17 cellular contexts compared by ENCODE assay signal in genomic region chr17:16293918-16294317, GRCh38. TPM values are rescaled to one million over a fixed set of nuclear protein-coding genes. Genes with fewer than 3 reads are reported as not detected.
DNase-seq lines count a peak whose midpoint lies in the region; ATAC-seq and TF ChIP-seq lines count a peak whose summit lies in the region.
"Had no signal": no experiment of that assay in that cellular context is flagged by ENCODE, and none has a peak within 500 bp of the region (broad histone marks: within the 10 kb centered on the region; RNA-seq: fewer than 3 reads in every experiment).

No MANE protein-coding gene starts in this region.

- no peaks in the 10 kb centered on the region for H3K79me2 ChIP-seq in hepatocyte
- no peaks in the 10 kb centered on the region for H3K79me2 ChIP-seq in OCI-LY7 (ENCODE audit: insufficient read depth, low read depth, low read length)

- peaks cover 25% of the 10 kb centered on the region for H3K4me1 Mint-ChIP-seq in Caco-2 (ENCODE audit: low read depth, unreplicated experiment)

- intact Hi-C loops in Caco-2 (cut with micrococcal nuclease; ENCODE audit: unreplicated experiment), result no loop called here
- intact Hi-C loops in sigmoid colon (cut with DNase I), result no loop called here
- intact Hi-C loops in upper lobe of right lung (cut with DNase I), result no loop called here
- intact Hi-C loops in OCI-LY7 (cut with micrococcal nuclease; ENCODE audit: unreplicated experiment), result no loop called here

- TF ChIP-seq CTCF in Caco-2 (IDR thresholded peaks at IDR 0.05; ENCODE audit: insufficient read depth in 1 of 2, low read depth in 1 of 2, low read length in 1 of 2, severe bottlenecking in 1 of 2, unreplicated experiment in 1 of 2), result no peak
- no peak for TF ChIP-seq CTCF in Peyer's patch (IDR thresholded peaks at IDR 0.05)
- no peak for TF ChIP-seq CTCF in hepatocyte (IDR thresholded peaks at IDR 0.05; ENCODE audit: poor library complexity)
- TF ChIP-seq CTCF in sigmoid colon (IDR thresholded peaks at IDR 0.05), result no peak
- TF ChIP-seq CTCF in upper lobe of right lung (IDR thresholded peaks at IDR 0.05), result no peak
- no peak for TF ChIP-seq CTCF in OCI-LY7 (conservative IDR thresholded peaks at IDR 0.05; ENCODE audit: low read length)

- peak; percentile 47 to 56 for DNase-seq in Caco-2
- DNase-seq in Peyer's patch, result peak in 1 of 3 donors; percentile 79
- DNase-seq in hepatocyte (ENCODE audit: low spot score), result peak; percentile 56
- DNase-seq in sigmoid colon, result peak; percentile 36
- no peak for DNase-seq in upper lobe of right lung
- no peak for DNase-seq in OCI-LY7 (ENCODE audit: low spot score)
- DNase-seq: BE2C, DMS79, NCI-H1105, NCI-H146, NCI-H2029, NCI-H2227 treated with DMSO at 0.1 percent for 48 hours, NCI-H510A, NCI-H748 treated with DMSO at 0.1 percent for 48 hours had no signal

- no peak overlapping the region for H3K4me3 Mint-ChIP-seq in Caco-2 (ENCODE audit: unreplicated experiment)
- H3K4me3 Mint-ChIP-seq: IgD-negative memory B cell had no signal

- no peaks in the 10 kb centered on the region for H3K9me3 Mint-ChIP-seq in Caco-2 (ENCODE audit: unreplicated experiment)
- H3K9me3 Mint-ChIP-seq: IgD-negative memory B cell had no signal

- H3K27ac Mint-ChIP-seq in Caco-2 (ENCODE audit: unreplicated experiment), result peak overlapping the region; percentile 80
- H3K27ac Mint-ChIP-seq: IgD-negative memory B cell had no signal

- H3K36me3 ChIP-seq in Caco-2 (ENCODE audit: control insufficient read depth, insufficient read depth, low read length) (no peaks in the 10 kb centered on the region), Peyer's patch (no peaks in the 10 kb centered on the region), hepatocyte (replicated peaks; ENCODE audit: insufficient read depth, low read depth) (no peaks in the 10 kb centered on the region), sigmoid colon (no peaks in the 10 kb centered on the region), upper lobe of right lung (no peaks in the 10 kb centered on the region), OCI-LY7 (ENCODE audit: insufficient read depth, low read length) (peaks cover 5% of the 10 kb centered on the region; the same call in 1 of the 2 replicates)
- H3K36me3 ChIP-seq: BE2C had no signal

- TF ChIP-seq POLR2A in Peyer's patch (IDR thresholded peaks at IDR 0.05), result no peak
- peak in 1 of 2 donors; percentile 12 for TF ChIP-seq POLR2A in sigmoid colon (IDR thresholded peaks at IDR 0.05)

- POLR2A ChIA-PET in Caco-2 (lab: Charles Lee), result no interaction called here
- POLR2A ChIA-PET in OCI-LY7 (lab: Charles Lee), result interaction anchor here (0.5 kb wide), 1 partner anchor 96 kb away, joined by 8 read pairs; no protein-coding TSS in a partner anchor

- no peaks in the 10 kb centered on the region for H3K27me3 Mint-ChIP-seq in Caco-2 (ENCODE audit: insufficient read depth, unreplicated experiment)
- H3K27me3 Mint-ChIP-seq: IgD-negative memory B cell had no signal

- H3K9me2 ChIP-seq in hepatocyte (replicated peaks; ENCODE audit: insufficient read depth) (no peaks in the 10 kb centered on the region), OCI-LY7 (ENCODE audit: insufficient read depth, low read length) (no peaks in the 10 kb centered on the region)

- H3K4me3 ChIP-seq in Caco-2 (ENCODE audit: low read depth, low read length), result no peak overlapping the region
- H3K4me3 ChIP-seq in Peyer's patch, result no peak overlapping the region
- no peak overlapping the region for H3K4me3 ChIP-seq in hepatocyte
- H3K4me3 ChIP-seq in sigmoid colon, result no peak overlapping the region
- no peak overlapping the region for H3K4me3 ChIP-seq in upper lobe of right lung
- H3K4me3 ChIP-seq in OCI-LY7 (ENCODE audit: low read depth, low read length, poor library complexity, severe bottlenecking), result no peak overlapping the region
- H3K4me3 ChIP-seq: A549 had no signal

- no peak for TF ChIP-seq EP300 in sigmoid colon (IDR thresholded peaks at IDR 0.05)

- H2AFZ ChIP-seq in hepatocyte, result no peak overlapping the region
- no peak overlapping the region for H2AFZ ChIP-seq in OCI-LY7 (ENCODE audit: low read length)

- CTCF ChIA-PET in Caco-2 (lab: Charles Lee), result interaction anchor here (0.6 to 0.8 kb wide), 2 partner anchors 8 to 70 kb away, joined by 3 read pairs; no protein-coding TSS in a partner anchor
- CTCF ChIA-PET in OCI-LY7 (lab: Charles Lee; ENCODE audit: unreplicated experiment), result no interaction called here

- H3K27me3 ChIP-seq in Caco-2 (replicated peaks; ENCODE audit: control insufficient read depth, insufficient read depth, low read length) (no peaks in the 10 kb centered on the region), Peyer's patch (no peaks in the 10 kb centered on the region), hepatocyte (no peaks in the 10 kb centered on the region), sigmoid colon (no peaks in the 10 kb centered on the region), upper lobe of right lung (no peaks in the 10 kb centered on the region)
- H3K27me3 ChIP-seq: BE2C had no signal

- BruUV-seq in Caco-2 (replicated peaks; lab: Mats Ljungman, UMichigan) (no TSS peak), OCI-LY7 (replicated peaks; lab: Mats Ljungman, UMichigan) (no TSS peak)

- H3K4me1 ChIP-seq in Caco-2 (peaks cover 54% of the 10 kb centered on the region), Peyer's patch (peaks cover 3 to 39% (median 4%) of the 10 kb centered on the region in 4 donors), hepatocyte (ENCODE audit: insufficient read depth) (peaks cover 8% of the 10 kb centered on the region), sigmoid colon (no peaks in the 10 kb centered on the region), upper lobe of right lung (no peaks in the 10 kb centered on the region), OCI-LY7 (ENCODE audit: insufficient read depth, low read length, poor library complexity, severe bottlenecking) (peaks cover 19% of the 10 kb centered on the region)
- H3K4me1 ChIP-seq: BE2C had no signal

- H3K27ac ChIP-seq in Peyer's patch (peak overlapping the region in 3 of 4 donors; percentile 16 to 83 (median 47)), hepatocyte (peak overlapping the region; percentile 80), sigmoid colon (no peak overlapping the region), upper lobe of right lung (no peak overlapping the region), OCI-LY7 (ENCODE audit: low read depth, low read length, poor library complexity, severe bottlenecking) (no peak overlapping the region)

- H3K4me2 ChIP-seq in hepatocyte, result no peak overlapping the region
- H3K4me2 ChIP-seq in OCI-LY7 (ENCODE audit: low read length), result no peak overlapping the region
- H3K4me2 ChIP-seq: A549 had no signal

- H3K9me3 ChIP-seq in Caco-2 (no peaks in the 10 kb centered on the region), Peyer's patch (no peaks in the 10 kb centered on the region), hepatocyte (ENCODE audit: low read depth) (no peaks in the 10 kb centered on the region), sigmoid colon (no peaks in the 10 kb centered on the region), upper lobe of right lung (no peaks in the 10 kb centered on the region), OCI-LY7 (ENCODE audit: low read length) (no peaks in the 10 kb centered on the region)
- H3K9me3 ChIP-seq: A549, BE2C had no signal

- ATAC-seq in upper lobe of right lung (no peak), HG02759 (IDR thresholded peaks at IDR 0.05; ENCODE audit: unreplicated experiment) (no peak)

- H3K36me3 Mint-ChIP-seq in Caco-2 (ENCODE audit: insufficient read depth, unreplicated experiment), result no peaks in the 10 kb centered on the region

- 79% methylated on average over 2 of the region's 2 CpGs for WGBS in hepatocyte (ENCODE audit: low lambda C conversion rate, missing lambda C conversion rate)
- 19 to 73% methylated on average over 2 of the region's 2 CpGs for WGBS in sigmoid colon, 2 donors

- H4K20me1 ChIP-seq in hepatocyte (ENCODE audit: insufficient read depth, poor library complexity, severe bottlenecking) (no peaks in the 10 kb centered on the region), OCI-LY7 (ENCODE audit: insufficient read depth, low read length) (no peaks in the 10 kb centered on the region)

RNA-seq across cellular contexts. Expression of gene CENPV, which starts 59.4 kb away (rescaled TPM):
- total RNA-seq in Caco-2 (2022), result 92.8 and 103 TPM in 2 replicates
- 100 to 1,000 TPM in 1 of 4 donors, 10 to 100 TPM in 3; 49.0 to 109 (median 79.3) TPM for total RNA-seq in Peyer's patch
- total RNA-seq in hepatocyte, result 40.4 and 46.2 TPM in 2 replicates
- polyA plus RNA-seq in hepatocyte, result 51.0 and 52.4 TPM in 2 replicates
- total RNA-seq in sigmoid colon, result 10 to 100 TPM; 12.8 to 23.8 (median 18.2) TPM
- polyA plus RNA-seq in sigmoid colon, result 10 to 100 TPM; 42.3 to 62.5 (median 57.6) TPM
- 10.4 TPM for total RNA-seq in upper lobe of right lung
- 71.9 and 77.3 TPM in 2 replicates for total RNA-seq in OCI-LY7 (2014; rRNA removed; shearing (Covaris generic))
- total RNA-seq in OCI-LY7 (2022), result 78.8 and 84.6 TPM in 2 replicates

Comparison
In these comparisons a context has a peak if more than half of its experiments do, and no peak if none do; other contexts are left out.
1. DNase-seq: peak in Caco-2 (2 of 2), hepatocyte (single experiment) and sigmoid colon (single experiment); none in upper lobe of right lung (single experiment) and OCI-LY7 (single experiment).
2. H3K27ac ChIP-seq: peak in Peyer's patch (3 of 4) and hepatocyte (single experiment); none in sigmoid colon (0 of 4), upper lobe of right lung (single experiment) and OCI-LY7 (single experiment).